ENCODE assay signal across 8 cellular contexts in genomic region chr17:29042679-29043538, GRCh38. TPM values are rescaled to one million over a fixed set of nuclear protein-coding genes. Genes with fewer than 3 reads are reported as not detected.
DNase-seq lines count a peak whose midpoint lies in the region; ATAC-seq and TF ChIP-seq lines count a peak whose summit lies in the region.

TSS of gene PIPOX (plus strand) at chr17:29043141. CDS start at chr17:29043226, 85 bp downstream.

- no peaks in the 10 kb centered on the region for H3K36me3 Mint-ChIP-seq in mesothelial cell of epicardium

- intact Hi-C loops in Right ventricle myocardium inferior (cut with DNase I): no loop called here

- H3K27me3 ChIP-seq in right atrium auricular region: no peaks in the 10 kb centered on the region

- H3K4me3 Mint-ChIP-seq in mesothelial cell of epicardium: no peak within 1 kb of the TSS

- peak within 1 kb of the TSS; percentile 62 for H3K27ac Mint-ChIP-seq in mesothelial cell of epicardium

- no peaks in the 10 kb centered on the region for H3K9me3 ChIP-seq in right atrium auricular region

- peak; percentile 55 for DNase-seq in Right ventricle myocardium inferior (ENCODE audit: missing footprints)
- DNase-seq in right atrium auricular region (ENCODE audit: low spot score): no peak
- DNase-seq in NCI-H69 (lab: John Stamatoyannopoulos, UW): peak; percentile 99
- DNase-seq in dermis blood vessel endothelial cell: peak; percentile 72
- DNase-seq in mesothelial cell of epicardium (ENCODE audit: low spot score in 2 of 2, unreplicated experiment in 2 of 2): peak; percentile 37 to 43
- no peak for DNase-seq in middle frontal gyrus (ENCODE audit: extremely low spot score, low spot score)
- no peak for DNase-seq in activated CD8-positive, alpha-beta memory T cell treated with anti-CD3 and anti-CD28 coated beads, Interleukin-2, amount 50 U/mL, for 4 hours

- no peak within 1 kb of the TSS for H3K4me3 ChIP-seq in right atrium auricular region

- H3K36me3 ChIP-seq in right atrium auricular region: no peaks in the 10 kb centered on the region

- peaks cover 0 to 9% of the 10 kb centered on the region in 2 donors for H3K4me1 ChIP-seq in right atrium auricular region

- peak; percentile 59 for ATAC-seq in Right ventricle myocardium inferior
- no peak for ATAC-seq in GM18909 (IDR thresholded peaks at IDR 0.05; ENCODE audit: poor library complexity, unreplicated experiment)

- H3K27me3 Mint-ChIP-seq in mesothelial cell of epicardium (ENCODE audit: low read depth): peaks cover 16% of the 10 kb centered on the region

- H3K27ac ChIP-seq in right atrium auricular region: no peak within 1 kb of the TSS

- no peaks in the 10 kb centered on the region for H3K9me3 Mint-ChIP-seq in mesothelial cell of epicardium

- H3K4me1 Mint-ChIP-seq in mesothelial cell of epicardium: peaks cover 26% of the 10 kb centered on the region

- TF ChIP-seq CTCF in right atrium auricular region (IDR thresholded peaks at IDR 0.05) (no peak), mesothelial cell of epicardium (IDR thresholded peaks at IDR 0.05; ENCODE audit: unreplicated experiment) (no peak)

RNA-seq across cellular contexts. Expression of gene PIPOX, which starts in this region (rescaled TPM):
- total RNA-seq in Right ventricle myocardium inferior (1.1 TPM), right atrium auricular region (under 1 TPM; 0.37 to 0.79 TPM), dermis blood vessel endothelial cell (0.93 and 3.1 TPM in 2 replicates), mesothelial cell of epicardium (4.1 to 5.0 TPM (median 4.4 TPM) in 3 replicates)

Comparison
In these comparisons a context has a peak if more than half of its experiments do, and no peak if none do; other contexts are left out.
1. DNase-seq: peak in Right ventricle myocardium inferior (single experiment), NCI-H69 (single experiment), dermis blood vessel endothelial cell (single experiment) and mesothelial cell of epicardium (2 of 2); none in right atrium auricular region (single experiment), middle frontal gyrus (single experiment) and activated CD8-positive, alpha-beta memory T cell treated with anti-CD3 and anti-CD28 coated beads, Interleukin-2, amount 50 U/mL, for 4 hours (single experiment).